ENCODE assay signal across 8 cellular contexts in the genomic region with DNA sequence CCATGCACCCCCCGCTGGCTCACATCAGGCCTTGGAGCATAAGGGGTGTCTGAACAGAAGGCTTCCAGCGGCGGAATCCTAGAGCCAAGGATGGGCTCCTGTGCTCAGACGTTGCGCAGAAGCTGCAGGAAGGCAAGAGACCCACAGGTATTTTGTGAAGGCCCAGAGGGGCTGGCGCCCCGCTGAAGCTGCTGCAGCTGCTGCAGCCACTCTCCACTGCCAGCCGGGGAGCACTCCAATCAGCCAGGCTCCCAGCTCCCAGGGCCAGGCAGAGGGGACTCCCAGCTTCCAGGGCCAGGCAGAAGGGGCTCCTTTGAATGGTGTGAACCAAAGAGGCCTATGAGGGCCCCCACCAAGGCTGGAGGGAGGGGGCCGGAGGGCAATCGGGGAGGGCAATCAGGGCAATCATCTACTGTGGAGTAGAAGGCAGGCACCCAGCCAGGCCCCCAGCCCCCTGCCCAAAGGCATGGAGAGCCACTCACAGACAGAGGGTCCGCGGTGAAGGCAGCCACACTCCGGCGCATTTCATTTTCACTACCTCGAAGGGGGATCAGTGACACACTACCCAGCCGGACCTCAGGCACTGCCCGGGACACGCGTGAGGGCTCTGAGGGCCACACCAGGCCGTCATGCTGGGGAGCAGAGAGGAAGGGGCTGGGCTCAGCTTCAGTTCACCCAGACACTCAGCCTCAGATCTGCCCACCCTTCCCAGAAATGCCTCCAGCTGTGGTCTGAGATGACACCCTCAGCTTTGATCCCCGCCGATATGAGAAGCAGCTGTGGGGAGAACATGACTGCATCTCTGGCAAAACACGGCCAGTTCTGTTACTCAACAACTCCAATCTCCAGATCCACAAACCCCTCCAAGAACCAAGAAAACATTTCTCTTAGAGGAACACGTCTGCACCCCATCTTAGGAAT.
DNase-seq lines count a peak whose midpoint lies in the region.

No MANE protein-coding gene starts in this region.

- peak overlapping the region; percentile 10 to 55 (median 26); a peak in 12 of 22 replicates for H3K9ac ChIP-seq in BLaER1 treated with 17β-estradiol and CSF1 and Interleukin-3, amounts not matched to agents 10 nM and 100 nM

- H3K4me2 ChIP-seq in BLaER1 treated with 17β-estradiol and CSF1 and Interleukin-3, amounts not matched to agents 10 nM and 100 nM, result peak overlapping the region in 9 of 11 experiments; percentile 3 to 61 (median 30); a peak in 12 of 22 replicates

- H3K9me3 ChIP-seq in BLaER1 treated with 17β-estradiol and CSF1 and Interleukin-3, amounts not matched to agents 10 nM and 100 nM (replicated peaks in 1 of 11), result no peaks in the 10 kb centered on the region

- no peak overlapping the region for H3K4me3 ChIP-seq in BLaER1 treated with 17β-estradiol and CSF1 and Interleukin-3, amounts not matched to agents 10 nM and 100 nM

- H3K27ac ChIP-seq in BLaER1 treated with 17β-estradiol and CSF1 and Interleukin-3, amounts not matched to agents 10 nM and 100 nM, result peak overlapping the region in 9 of 11 experiments; percentile 17 to 68 (median 47); a peak in 13 of 22 replicates

- DNase-seq in activated CD8-positive, alpha-beta memory T cell treated with anti-CD3 and anti-CD28 coated beads for 48 hours (ENCODE audit: low read depth in 2 of 3, low spot score in 2 of 3), result peak in 2 of 3 experiments; percentile 40 to 51
- DNase-seq in fibroblast of the conjunctiva (ENCODE audit: low read depth) (peak; percentile 57), C1 segment of cervical spinal cord (lab: John Stamatoyannopoulos, UW) (no peak), NCI-H1048 (lab: John Stamatoyannopoulos, UW) (no peak), kidney glomerular epithelial cell (lab: John Stamatoyannopoulos, UW) (no peak), DMS79 (lab: John Stamatoyannopoulos, UW) (no peak)
- DNase-seq in stimulated activated CD4-positive, alpha-beta T cell treated with anti-CD3 and anti-CD28 coated beads, Interleukin-15, amount 100 ng/mL, for 24 hours, result peak; percentile 66

- H3K27me3 ChIP-seq in BLaER1 treated with 17β-estradiol and CSF1 and Interleukin-3, amounts not matched to agents 10 nM and 100 nM, result peaks cover 0 to under 1% (median 0%) of the 10 kb centered on the region in 11 experiments; a peak in 2 of 22 replicates

- peaks cover 27 to 70% (median 46%) of the 10 kb centered on the region in 10 experiments for H3K4me1 ChIP-seq in BLaER1 treated with 17β-estradiol and CSF1 and Interleukin-3, amounts not matched to agents 10 nM and 100 nM

- peaks cover 59 to 87% (median 76%) of the 10 kb centered on the region in 11 experiments for H3K36me3 ChIP-seq in BLaER1 treated with 17β-estradiol and CSF1 and Interleukin-3, amounts not matched to agents 10 nM and 100 nM

- H4K20me1 ChIP-seq in BLaER1 treated with 17β-estradiol and CSF1 and Interleukin-3, amounts not matched to agents 10 nM and 100 nM, result peaks cover 53 to 100% (median 98%) of the 10 kb centered on the region in 11 experiments

Comparison
In these comparisons a context has a peak if more than half of its experiments do, and no peak if none do; other contexts are left out.
1. DNase-seq: peak in activated CD8-positive, alpha-beta memory T cell treated with anti-CD3 and anti-CD28 coated beads for 48 hours (2 of 3), fibroblast of the conjunctiva (single experiment) and stimulated activated CD4-positive, alpha-beta T cell treated with anti-CD3 and anti-CD28 coated beads, Interleukin-15, amount 100 ng/mL, for 24 hours (single experiment); none in C1 segment of cervical spinal cord (0 of 14), NCI-H1048 (single experiment), kidney glomerular epithelial cell (single experiment) and DMS79 (single experiment).